ENCODE assay signal across 1 cellular context in the genomic region with DNA sequence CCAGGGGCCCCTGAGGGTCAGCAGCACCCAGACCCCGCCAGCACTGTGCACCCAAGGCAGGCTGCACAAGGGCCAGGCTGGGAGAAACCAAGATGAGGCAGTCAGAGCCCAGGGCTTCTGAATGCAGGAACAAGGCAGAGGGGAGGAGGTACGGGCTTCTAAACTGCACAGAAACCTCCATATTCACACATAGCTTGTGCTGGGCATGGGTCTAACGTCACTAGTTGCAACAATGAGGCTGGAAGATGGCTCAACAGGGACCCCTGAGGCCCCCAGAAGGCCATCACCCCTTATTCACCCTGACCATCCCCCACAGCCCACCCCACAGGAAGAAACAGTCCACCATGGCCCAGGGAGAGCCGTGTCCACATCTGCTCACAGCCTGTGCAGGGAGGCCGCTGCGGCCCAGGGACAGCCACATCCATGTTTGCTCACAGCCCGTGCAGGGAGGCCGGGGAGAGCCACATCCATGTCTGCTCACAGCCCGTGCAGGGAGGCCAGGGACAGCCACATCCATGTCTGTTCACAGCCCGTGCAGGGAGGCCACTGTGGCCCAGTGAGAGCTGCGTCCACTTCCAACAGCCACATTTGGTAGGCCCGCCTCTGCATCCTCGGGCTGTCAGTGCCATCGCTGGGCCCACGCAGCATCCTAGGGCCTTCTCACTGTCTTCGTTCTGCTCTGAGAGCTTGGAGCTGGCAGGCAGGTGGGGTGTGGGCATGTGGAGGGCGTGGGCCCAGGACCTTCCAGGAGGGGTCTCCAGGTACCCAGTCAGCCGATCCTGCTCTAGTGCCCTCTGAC.
TF ChIP-seq lines count a peak whose summit lies in the region.

No MANE protein-coding gene starts in this region.

TF ChIP-seq in HepG2, 621 proteins besides CTCF, POLR2A, EP300 and RAD21:
- TF ChIP-seq KLF15 (CRISPR knock-in tag; IDR thresholded peaks at IDR 0.05; ENCODE audit: borderline replicate concordance) = no peak
- TF ChIP-seq, protein P1, sequence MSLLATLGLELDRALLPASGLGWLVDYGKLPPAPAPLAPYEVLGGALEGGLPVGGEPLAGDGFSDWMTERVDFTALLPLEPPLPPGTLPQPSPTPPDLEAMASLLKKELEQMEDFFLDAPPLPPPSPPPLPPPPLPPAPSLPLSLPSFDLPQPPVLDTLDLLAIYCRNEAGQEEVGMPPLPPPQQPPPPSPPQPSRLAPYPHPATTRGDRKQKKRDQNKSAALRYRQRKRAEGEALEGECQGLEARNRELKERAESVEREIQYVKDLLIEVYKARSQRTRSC (CRISPR knock-in tag; IDR thresholded peaks at IDR 0.05; ENCODE audit: low read depth) = no peak
TF ChIP-seq in HepG2: peak in this region for 0.
